Comparison of ENCODE assay signal across 1 cellular context in genomic region chr13:24276310-24276709, GRCh38.
TF ChIP-seq lines count a peak whose summit lies in the region.

No MANE protein-coding gene starts in this region.

TF ChIP-seq in HepG2, 621 proteins besides CTCF, POLR2A, EP300 and RAD21 (continued from another document):
- no peak for TF ChIP-seq ZNF615 (CRISPR knock-in tag; IDR thresholded peaks at IDR 0.05; ENCODE audit: borderline replicate concordance)
- TF ChIP-seq ZNF235 (CRISPR knock-in tag; IDR thresholded peaks at IDR 0.05; ENCODE audit: borderline replicate concordance) = no peak
- no peak for TF ChIP-seq ZBTB42 (CRISPR knock-in tag; IDR thresholded peaks at IDR 0.05)
- no peak for TF ChIP-seq ZNF790 (CRISPR knock-in tag; IDR thresholded peaks at IDR 0.05; ENCODE audit: borderline replicate concordance)
- no peak for TF ChIP-seq EHMT2 (IDR thresholded peaks at IDR 0.05; ENCODE audit: borderline replicate concordance, low read depth, low read length)
- no peak for TF ChIP-seq NBN (conservative IDR thresholded peaks at IDR 0.05)
- no peak for TF ChIP-seq ZNF121 (CRISPR knock-in tag; IDR thresholded peaks at IDR 0.05)
